In the genomic region with DNA sequence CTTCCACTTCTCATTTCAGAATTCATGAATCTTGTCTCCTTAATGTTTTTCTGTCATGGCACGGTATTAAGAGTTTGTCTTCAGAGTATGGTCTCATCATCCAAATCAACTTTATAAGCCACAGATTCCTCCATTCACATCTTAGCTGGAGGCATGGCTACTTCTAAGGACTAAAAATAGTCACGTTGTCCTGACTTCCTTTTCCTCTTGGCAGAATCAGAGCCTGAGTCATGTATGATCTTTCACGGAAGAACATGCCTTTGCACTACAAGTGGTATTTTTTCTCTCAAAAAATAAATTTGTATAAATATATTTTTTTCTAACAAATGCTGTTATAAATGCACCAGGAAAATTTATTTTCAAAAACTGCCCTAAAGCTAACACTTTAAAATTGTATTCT, we compare ENCODE assay signal across 16 cellular contexts.
DNase-seq lines count a peak whose midpoint lies in the region; ATAC-seq, FAIRE-seq and TF ChIP-seq lines count a peak whose summit lies in the region.
"Had no signal": no experiment of that assay in that cellular context is flagged by ENCODE, and none has a peak within 500 bp of the region (broad histone marks: within the 10 kb centered on the region; RNA-seq: fewer than 3 reads in every experiment).

No MANE protein-coding gene starts in this region.

- H3K4me3 ChIP-seq in AG10803 (ENCODE audit: low read length) (no peak overlapping the region), astrocyte (ENCODE audit: insufficient read depth, low read depth, low read length) (no peak overlapping the region), kidney (ENCODE audit: low read length in 2 of 2) (no peak overlapping the region)
- H3K4me3 ChIP-seq: Peyer's patch had no signal

- H3K4me3 Mint-ChIP-seq in astrocyte (ENCODE audit: unreplicated experiment), result no peak overlapping the region
- H3K4me3 Mint-ChIP-seq in activated CD4-positive, alpha-beta memory T cell treated with anti-CD3 and anti-CD28 coated beads, Interleukin-2, amount 10 ng/mL, durations not matched to agents 7 days and 5 days, result no peak overlapping the region
- H3K4me3 Mint-ChIP-seq: activated naive CD4-positive, alpha-beta T cell treated with anti-CD3 and anti-CD28 coated beads, Interleukin-2, amount 10 ng/mL, durations not matched to agents 7 days and 5 days; CD4-positive, CD25-positive, alpha-beta regulatory T cell; effector memory CD8-positive, alpha-beta T cell had no signal

- POLR2A ChIA-PET in activated CD4-positive, alpha-beta memory T cell treated with anti-CD3 and anti-CD28 coated beads, Interleukin-2, amount 10 ng/mL, durations not matched to agents 7 days and 5 days (lab: Charles Lee), result interaction anchor here (1.2 kb wide), 1 partner anchor 190 kb away, joined by 3 read pairs; no protein-coding TSS in a partner anchor

- peaks cover 3% of the 10 kb centered on the region for H3K9me3 Mint-ChIP-seq in astrocyte (ENCODE audit: unreplicated experiment)
- no peaks in the 10 kb centered on the region for H3K9me3 Mint-ChIP-seq in activated CD4-positive, alpha-beta memory T cell treated with anti-CD3 and anti-CD28 coated beads, Interleukin-2, amount 10 ng/mL, durations not matched to agents 7 days and 5 days
- H3K9me3 Mint-ChIP-seq: activated naive CD4-positive, alpha-beta T cell treated with anti-CD3 and anti-CD28 coated beads, Interleukin-2, amount 10 ng/mL, durations not matched to agents 7 days and 5 days; CD4-positive, CD25-positive, alpha-beta regulatory T cell; effector memory CD8-positive, alpha-beta T cell had no signal

- H3K9me3 ChIP-seq in astrocyte (ENCODE audit: insufficient read depth, low read depth, low read length), result no peaks in the 10 kb centered on the region
- H3K9me3 ChIP-seq in kidney (ENCODE audit: control insufficient read depth in 1 of 2, low read length in 2 of 2), result no peaks in the 10 kb centered on the region
- H3K9me3 ChIP-seq: Peyer's patch had no signal

- H3K9ac ChIP-seq in astrocyte (ENCODE audit: low read length), result no peak overlapping the region
- no peak overlapping the region for H3K9ac ChIP-seq in kidney (ENCODE audit: low read length in 2 of 2)

- H3K27ac ChIP-seq in astrocyte (ENCODE audit: low read depth, low read length) (peak overlapping the region; percentile 57), kidney (ENCODE audit: low read depth in 2 of 2, low read length in 2 of 2) (no peak overlapping the region)
- H3K27ac ChIP-seq: Peyer's patch had no signal

- H3K27me3 Mint-ChIP-seq in astrocyte (ENCODE audit: low read depth, unreplicated experiment), result no peaks in the 10 kb centered on the region
- no peaks in the 10 kb centered on the region for H3K27me3 Mint-ChIP-seq in activated CD4-positive, alpha-beta memory T cell treated with anti-CD3 and anti-CD28 coated beads, Interleukin-2, amount 10 ng/mL, durations not matched to agents 7 days and 5 days
- H3K27me3 Mint-ChIP-seq: effector memory CD8-positive, alpha-beta T cell had no signal

- no peaks in the 10 kb centered on the region for H3K79me2 ChIP-seq in astrocyte (ENCODE audit: insufficient read depth, low read length)

- H3K4me1 Mint-ChIP-seq in astrocyte (ENCODE audit: low read depth, unreplicated experiment), result peaks cover 34% of the 10 kb centered on the region
- H3K4me1 Mint-ChIP-seq in activated CD4-positive, alpha-beta memory T cell treated with anti-CD3 and anti-CD28 coated beads, Interleukin-2, amount 10 ng/mL, durations not matched to agents 7 days and 5 days, result peaks cover 14% of the 10 kb centered on the region

- ATAC-seq in GM18858 (IDR thresholded peaks at IDR 0.05; ENCODE audit: unreplicated experiment) (no peak), HG02870 (IDR thresholded peaks at IDR 0.05; ENCODE audit: unreplicated experiment) (no peak)
- ATAC-seq: activated CD4-positive, CD25-positive, alpha-beta regulatory T cell treated with anti-CD3 and anti-CD28 coated beads, Interleukin-2, amount 50 U/mL, for 24 hours; effector memory CD8-positive, alpha-beta T cell had no signal

- DNase-seq in AG10803 (ENCODE audit: low read depth) (peak; percentile 78), Kasumi-1 (lab: John Stamatoyannopoulos, UW) (peak; percentile 19 to 30), astrocyte (ENCODE audit: low read depth) (peak; percentile 80), kidney (no peak), NCI-H82 (lab: John Stamatoyannopoulos, UW) (no peak)
- DNase-seq in activated CD4-positive, alpha-beta memory T cell treated with anti-CD3 and anti-CD28 coated beads, Interleukin-2, amount 10 ng/mL, durations not matched to agents 7 days and 5 days, result no peak
- DNase-seq: activated naive CD4-positive, alpha-beta T cell treated with anti-CD3 and anti-CD28 coated beads, Interleukin-2, amount 10 ng/mL, durations not matched to agents 7 days and 5 days; CD4-positive, CD25-positive, alpha-beta regulatory T cell; effector memory CD8-positive, alpha-beta T cell; NCI-H1417; posterior cingulate gyrus; stimulated activated CD4-positive, alpha-beta T cell treated with anti-CD3 and anti-CD28 coated beads, Interleukin-4, amount 100 ng/mL, for 4 hours had no signal

- no peak overlapping the region for H2AFZ ChIP-seq in astrocyte (ENCODE audit: low read depth, low read length)

- TF ChIP-seq CTCF in AG10803 (conservative IDR thresholded peaks at IDR 0.05; ENCODE audit: low read length) (no peak), astrocyte (IDR thresholded peaks at IDR 0.05; ENCODE audit: insufficient read depth, low read depth, low read length) (no peak), kidney (IDR thresholded peaks at IDR 0.05; ENCODE audit: borderline replicate concordance, extremely low read depth, insufficient read depth) (no peak)

- H3K27ac Mint-ChIP-seq in astrocyte (ENCODE audit: unreplicated experiment), result peak overlapping the region; percentile 88
- no peak overlapping the region for H3K27ac Mint-ChIP-seq in activated CD4-positive, alpha-beta memory T cell treated with anti-CD3 and anti-CD28 coated beads, Interleukin-2, amount 10 ng/mL, durations not matched to agents 7 days and 5 days
- H3K27ac Mint-ChIP-seq: activated naive CD4-positive, alpha-beta T cell treated with anti-CD3 and anti-CD28 coated beads, Interleukin-2, amount 10 ng/mL, durations not matched to agents 7 days and 5 days; effector memory CD8-positive, alpha-beta T cell had no signal

- H3K27me3 ChIP-seq in astrocyte (ENCODE audit: insufficient read depth, low read length), result no peaks in the 10 kb centered on the region
- H3K27me3 ChIP-seq: Peyer's patch had no signal

- H3K36me3 ChIP-seq in astrocyte (ENCODE audit: insufficient read depth, low read length) (no peaks in the 10 kb centered on the region), kidney (ENCODE audit: control insufficient read depth in 1 of 2, insufficient read depth in 2 of 2, low read length in 2 of 2) (no peaks in the 10 kb centered on the region)
- H3K36me3 ChIP-seq: Peyer's patch had no signal

- FAIRE-seq in astrocyte (lab: Jason Lieb, UNC) (no peak), kidney (lab: Jason Lieb, UNC) (peak; percentile 23)

- H3K4me2 ChIP-seq in astrocyte (ENCODE audit: low read length), result no peak overlapping the region

- no peaks in the 10 kb centered on the region for H3K36me3 Mint-ChIP-seq in astrocyte (ENCODE audit: low read depth, unreplicated experiment)
- no peaks in the 10 kb centered on the region for H3K36me3 Mint-ChIP-seq in activated CD4-positive, alpha-beta memory T cell treated with anti-CD3 and anti-CD28 coated beads, Interleukin-2, amount 10 ng/mL, durations not matched to agents 7 days and 5 days (ENCODE audit: low read depth)
- H3K36me3 Mint-ChIP-seq: activated naive CD4-positive, alpha-beta T cell treated with anti-CD3 and anti-CD28 coated beads, Interleukin-2, amount 10 ng/mL, durations not matched to agents 7 days and 5 days had no signal

- H3K4me1 ChIP-seq in astrocyte (ENCODE audit: insufficient read depth, low read length), result peaks cover 18% of the 10 kb centered on the region
- H3K4me1 ChIP-seq in kidney (ENCODE audit: control insufficient read depth in 1 of 2, insufficient read depth in 1 of 2, low read depth in 1 of 2, low read length in 2 of 2), result peaks cover 3 to 11% of the 10 kb centered on the region in 2 donors

- CTCF ChIA-PET in activated CD4-positive, alpha-beta memory T cell treated with anti-CD3 and anti-CD28 coated beads, Interleukin-2, amount 10 ng/mL, durations not matched to agents 7 days and 5 days (lab: Charles Lee), result interaction anchor here (0.7 to 2.2 kb wide), 2 partner anchors 10 to 239 kb away, joined by 3 to 6 read pairs; no protein-coding TSS in a partner anchor

- H4K20me1 ChIP-seq in astrocyte (ENCODE audit: insufficient read depth, low read length), result no peaks in the 10 kb centered on the region

- intact Hi-C loops in kidney (cut with DNase I), result no loop called here

Comparison
In these comparisons a context has a peak if more than half of its experiments do, and no peak if none do; other contexts are left out.
1. DNase-seq: peak in AG10803 (single experiment), Kasumi-1 (2 of 2) and astrocyte (single experiment); none in kidney (single experiment), activated CD4-positive, alpha-beta memory T cell treated with anti-CD3 and anti-CD28 coated beads, Interleukin-2, amount 10 ng/mL, durations not matched to agents 7 days and 5 days (single experiment) and NCI-H82 (single experiment).